In the genomic region with DNA sequence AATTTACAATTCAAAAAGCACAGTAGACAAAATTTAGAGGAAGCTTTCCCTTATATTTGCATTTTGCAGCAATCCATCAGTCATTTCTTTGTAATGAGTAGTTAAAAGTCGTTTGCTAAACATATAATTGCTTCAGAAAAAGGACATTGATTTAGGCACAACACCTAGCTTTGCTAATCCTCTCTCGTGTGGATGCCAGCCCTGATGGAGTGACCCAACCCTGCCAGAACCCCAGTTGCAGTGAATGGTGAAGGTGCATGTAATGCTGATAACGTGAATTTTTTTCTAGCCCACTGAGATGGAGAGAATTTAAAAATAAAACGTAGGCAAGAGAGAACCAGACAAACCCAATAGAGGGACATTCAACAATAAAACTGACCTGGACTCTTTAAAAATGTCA, we compare ENCODE assay signal across 1 cellular context.
TF ChIP-seq lines count a peak whose summit lies in the region.

No MANE protein-coding gene starts in this region.

TF ChIP-seq in WTC11, 78 proteins besides CTCF, POLR2A, EP300 and RAD21 (continued from another document):
- TF ChIP-seq, protein P1, sequence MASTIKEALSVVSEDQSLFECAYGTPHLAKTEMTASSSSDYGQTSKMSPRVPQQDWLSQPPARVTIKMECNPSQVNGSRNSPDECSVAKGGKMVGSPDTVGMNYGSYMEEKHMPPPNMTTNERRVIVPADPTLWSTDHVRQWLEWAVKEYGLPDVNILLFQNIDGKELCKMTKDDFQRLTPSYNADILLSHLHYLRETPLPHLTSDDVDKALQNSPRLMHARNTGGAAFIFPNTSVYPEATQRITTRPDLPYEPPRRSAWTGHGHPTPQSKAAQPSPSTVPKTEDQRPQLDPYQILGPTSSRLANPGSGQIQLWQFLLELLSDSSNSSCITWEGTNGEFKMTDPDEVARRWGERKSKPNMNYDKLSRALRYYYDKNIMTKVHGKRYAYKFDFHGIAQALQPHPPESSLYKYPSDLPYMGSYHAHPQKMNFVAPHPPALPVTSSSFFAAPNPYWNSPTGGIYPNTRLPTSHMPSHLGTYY (CRISPR knock-in tag; IDR thresholded peaks at IDR 0.05): no peak
- TF ChIP-seq ATF1 (CRISPR knock-in tag; IDR thresholded peaks at IDR 0.05): no peak
- no peak for TF ChIP-seq ZNF219 (CRISPR knock-in tag; IDR thresholded peaks at IDR 0.05; ENCODE audit: borderline replicate concordance)
- TF ChIP-seq ELF4 (CRISPR knock-in tag; IDR thresholded peaks at IDR 0.05; ENCODE audit: low read depth): no peak
- TF ChIP-seq, protein P2, sequence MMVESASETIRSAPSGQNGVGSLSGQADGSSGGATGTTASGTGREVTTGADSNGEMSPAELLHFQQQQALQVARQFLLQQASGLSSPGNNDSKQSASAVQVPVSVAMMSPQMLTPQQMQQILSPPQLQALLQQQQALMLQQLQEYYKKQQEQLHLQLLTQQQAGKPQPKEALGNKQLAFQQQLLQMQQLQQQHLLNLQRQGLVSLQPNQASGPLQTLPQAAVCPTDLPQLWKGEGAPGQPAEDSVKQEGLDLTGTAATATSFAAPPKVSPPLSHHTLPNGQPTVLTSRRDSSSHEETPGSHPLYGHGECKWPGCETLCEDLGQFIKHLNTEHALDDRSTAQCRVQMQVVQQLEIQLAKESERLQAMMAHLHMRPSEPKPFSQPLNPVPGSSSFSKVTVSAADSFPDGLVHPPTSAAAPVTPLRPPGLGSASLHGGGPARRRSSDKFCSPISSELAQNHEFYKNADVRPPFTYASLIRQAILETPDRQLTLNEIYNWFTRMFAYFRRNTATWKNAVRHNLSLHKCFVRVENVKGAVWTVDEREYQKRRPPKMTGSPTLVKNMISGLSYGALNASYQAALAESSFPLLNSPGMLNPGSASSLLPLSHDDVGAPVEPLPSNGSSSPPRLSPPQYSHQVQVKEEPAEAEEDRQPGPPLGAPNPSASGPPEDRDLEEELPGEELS (CRISPR knock-in tag; IDR thresholded peaks at IDR 0.05): no peak
- TF ChIP-seq, protein P3, sequence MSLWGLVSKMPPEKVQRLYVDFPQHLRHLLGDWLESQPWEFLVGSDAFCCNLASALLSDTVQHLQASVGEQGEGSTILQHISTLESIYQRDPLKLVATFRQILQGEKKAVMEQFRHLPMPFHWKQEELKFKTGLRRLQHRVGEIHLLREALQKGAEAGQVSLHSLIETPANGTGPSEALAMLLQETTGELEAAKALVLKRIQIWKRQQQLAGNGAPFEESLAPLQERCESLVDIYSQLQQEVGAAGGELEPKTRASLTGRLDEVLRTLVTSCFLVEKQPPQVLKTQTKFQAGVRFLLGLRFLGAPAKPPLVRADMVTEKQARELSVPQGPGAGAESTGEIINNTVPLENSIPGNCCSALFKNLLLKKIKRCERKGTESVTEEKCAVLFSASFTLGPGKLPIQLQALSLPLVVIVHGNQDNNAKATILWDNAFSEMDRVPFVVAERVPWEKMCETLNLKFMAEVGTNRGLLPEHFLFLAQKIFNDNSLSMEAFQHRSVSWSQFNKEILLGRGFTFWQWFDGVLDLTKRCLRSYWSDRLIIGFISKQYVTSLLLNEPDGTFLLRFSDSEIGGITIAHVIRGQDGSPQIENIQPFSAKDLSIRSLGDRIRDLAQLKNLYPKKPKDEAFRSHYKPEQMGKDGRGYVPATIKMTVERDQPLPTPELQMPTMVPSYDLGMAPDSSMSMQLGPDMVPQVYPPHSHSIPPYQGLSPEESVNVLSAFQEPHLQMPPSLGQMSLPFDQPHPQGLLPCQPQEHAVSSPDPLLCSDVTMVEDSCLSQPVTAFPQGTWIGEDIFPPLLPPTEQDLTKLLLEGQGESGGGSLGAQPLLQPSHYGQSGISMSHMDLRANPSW (CRISPR knock-in tag; conservative IDR thresholded peaks at IDR 0.05; ENCODE audit: low read depth): no peak
- TF ChIP-seq TEAD4 (CRISPR knock-in tag; IDR thresholded peaks at IDR 0.05): no peak
TF ChIP-seq in WTC11: peak in this region for 0.
